ENCODE assay signal across 21 cellular contexts in the genomic region with DNA sequence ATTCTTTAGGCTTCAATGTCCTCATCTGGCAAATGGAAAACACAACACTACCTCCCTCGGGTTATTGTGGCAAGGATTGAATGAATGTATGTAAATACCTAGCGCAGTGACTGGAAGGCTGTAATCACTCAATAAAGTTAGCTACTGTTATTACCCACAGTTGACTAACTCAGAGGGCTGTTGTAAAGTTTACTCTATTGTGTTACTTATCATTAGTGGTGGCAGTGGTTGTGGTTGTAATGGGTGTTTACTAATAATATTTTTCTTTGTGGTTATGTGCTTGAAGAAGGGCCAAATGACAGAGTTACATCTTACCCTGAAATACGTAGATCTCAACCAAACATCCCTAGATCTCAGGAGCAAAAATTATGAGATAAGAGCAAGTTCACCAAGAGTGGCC. TPM values are rescaled to one million over a fixed set of nuclear protein-coding genes. Genes with fewer than 3 reads are reported as not detected.
DNase-seq lines count a peak whose midpoint lies in the region; ATAC-seq and TF ChIP-seq lines count a peak whose summit lies in the region.
"Had no signal": no experiment of that assay in that cellular context is flagged by ENCODE, and none has a peak within 500 bp of the region (broad histone marks: within the 10 kb centered on the region; RNA-seq: fewer than 3 reads in every experiment).

No MANE protein-coding gene starts in this region.

- H3K27me3 Mint-ChIP-seq in stimulated activated naive B cell treated with anti-CD40 and anti-IgM and Interleukin-4, amounts not matched to agents 10 μg/mL and 1 μg/mL and 100 μg/mL, for 72 hours = no peaks in the 10 kb centered on the region
- no peaks in the 10 kb centered on the region for H3K27me3 Mint-ChIP-seq in activated T-helper 2 cell treated with anti-CD3 and anti-CD28 coated beads, Interferon-gamma antibody, Interleukin-2, Interleukin-4, amounts not matched to agents 10 μg/mL and 5 μg/mL and 100 μg/mL, durations not matched to agents 14 hours and 24 hours and 36 hours (ENCODE audit: low read depth)

- no peaks in the 10 kb centered on the region for H4K20me1 ChIP-seq in MM.1S (ENCODE audit: insufficient read depth, low read length)

- no peaks in the 10 kb centered on the region for H3K36me3 ChIP-seq in MM.1S (replicated peaks; ENCODE audit: insufficient read depth, low read length)
- H3K36me3 ChIP-seq: BE2C, right atrium auricular region, thoracic aorta had no signal

- H3K27ac Mint-ChIP-seq in stimulated activated naive B cell treated with anti-CD40 and anti-IgM and Interleukin-4, amounts not matched to agents 10 μg/mL and 1 μg/mL and 100 μg/mL, for 72 hours = peak overlapping the region; percentile 25
- H3K27ac Mint-ChIP-seq in activated T-helper 2 cell treated with anti-CD3 and anti-CD28 coated beads, Interferon-gamma antibody, Interleukin-2, Interleukin-4, amounts not matched to agents 10 μg/mL and 5 μg/mL and 100 μg/mL, durations not matched to agents 14 hours and 24 hours and 36 hours = no peak overlapping the region
- H3K27ac Mint-ChIP-seq: activated CD4-positive, alpha-beta T cell treated with anti-CD3 and anti-CD28 coated beads, Interleukin-2, amount 10 ng/mL, durations not matched to agents 7 days and 5 days had no signal

- TF ChIP-seq CTCF in MM.1S (IDR thresholded peaks at IDR 0.05; ENCODE audit: low read length) (no peak), GM10266 (IDR thresholded peaks at IDR 0.05; ENCODE audit: control insufficient read depth, insufficient read depth, low read depth, missing control alignments) (no peak)

- ATAC-seq in GM19328 (IDR thresholded peaks at IDR 0.05; ENCODE audit: unreplicated experiment) (peak; percentile 20), HG02759 (IDR thresholded peaks at IDR 0.05; ENCODE audit: unreplicated experiment) (peak; percentile 45)
- no peak for ATAC-seq in stimulated activated naive B cell treated with anti-CD40 and anti-IgM and Interleukin-4, amounts not matched to agents 10 μg/mL and 1 μg/mL and 100 μg/mL, for 72 hours (replicated peaks)
- ATAC-seq: left ventricle myocardium superior had no signal

- no peak overlapping the region; the same call in 1 of the 2 replicates for H3K4me3 ChIP-seq in MM.1S (ENCODE audit: low read length)
- H3K4me3 ChIP-seq: right atrium auricular region, thoracic aorta had no signal

- H3K4me2 ChIP-seq in MM.1S (ENCODE audit: low read depth, low read length) = peak overlapping the region; percentile 46; the same call in 1 of the 2 replicates

- H3K4me1 ChIP-seq in MM.1S (ENCODE audit: low read length) = peaks cover 17% of the 10 kb centered on the region
- H3K4me1 ChIP-seq: BE2C had no signal

- H3K9me3 Mint-ChIP-seq in stimulated activated naive B cell treated with anti-CD40 and anti-IgM and Interleukin-4, amounts not matched to agents 10 μg/mL and 1 μg/mL and 100 μg/mL, for 72 hours = peaks cover 0 to 4% of the 10 kb centered on the region in 2 donors
- no peaks in the 10 kb centered on the region for H3K9me3 Mint-ChIP-seq in activated T-helper 2 cell treated with anti-CD3 and anti-CD28 coated beads, Interferon-gamma antibody, Interleukin-2, Interleukin-4, amounts not matched to agents 10 μg/mL and 5 μg/mL and 100 μg/mL, durations not matched to agents 14 hours and 24 hours and 36 hours
- H3K9me3 Mint-ChIP-seq: activated CD4-positive, alpha-beta T cell treated with anti-CD3 and anti-CD28 coated beads, Interleukin-2, amount 10 ng/mL, durations not matched to agents 7 days and 5 days had no signal

- intact Hi-C loops in activated T-helper 2 cell treated with anti-CD3 and anti-CD28 coated beads, Interferon-gamma antibody, Interleukin-2, Interleukin-4, amounts not matched to agents 10 μg/mL and 5 μg/mL and 100 μg/mL, durations not matched to agents 14 hours and 24 hours and 36 hours (cut with micrococcal nuclease) = no loop called here

- no peaks in the 10 kb centered on the region for H3K9me3 ChIP-seq in MM.1S (replicated peaks; ENCODE audit: insufficient read depth, low read length)
- H3K9me3 ChIP-seq: BE2C, right atrium auricular region, thoracic aorta had no signal

- H3K36me3 Mint-ChIP-seq in stimulated activated naive B cell treated with anti-CD40 and anti-IgM and Interleukin-4, amounts not matched to agents 10 μg/mL and 1 μg/mL and 100 μg/mL, for 72 hours = peaks cover 3 to 6% of the 10 kb centered on the region in 2 donors
- H3K36me3 Mint-ChIP-seq in activated T-helper 2 cell treated with anti-CD3 and anti-CD28 coated beads, Interferon-gamma antibody, Interleukin-2, Interleukin-4, amounts not matched to agents 10 μg/mL and 5 μg/mL and 100 μg/mL, durations not matched to agents 14 hours and 24 hours and 36 hours (ENCODE audit: low read depth) = no peaks in the 10 kb centered on the region

- H3K27ac ChIP-seq in MM.1S (ENCODE audit: low read length) = peak overlapping the region; percentile 66; the same call in 1 of the 2 replicates
- H3K27ac ChIP-seq: right atrium auricular region, thoracic aorta had no signal

- peaks cover 7% of the 10 kb centered on the region for H3F3A ChIP-seq in MM.1S (ENCODE audit: insufficient read depth, low read length)

- H3K79me2 ChIP-seq in MM.1S (ENCODE audit: low read length) = no peaks in the 10 kb centered on the region

- H3K9me2 ChIP-seq in MM.1S (replicated peaks; ENCODE audit: insufficient read depth, low read length) = no peaks in the 10 kb centered on the region

- DNase-seq in MM.1S (no peak), activated gamma-delta T cell (lab: John Stamatoyannopoulos, UW) (no peak), GM10266 (ENCODE audit: extremely low spot score) (no peak)
- no peak for DNase-seq in stimulated activated naive B cell treated with anti-CD40 and anti-IgM and Interleukin-4, amounts not matched to agents 10 μg/mL and 1 μg/mL and 100 μg/mL, for 72 hours
- DNase-seq in activated T-helper 2 cell treated with anti-CD3 and anti-CD28 coated beads, Interferon-gamma antibody, Interleukin-2, Interleukin-4, amounts not matched to agents 10 μg/mL and 5 μg/mL and 100 μg/mL, durations not matched to agents 14 hours and 24 hours and 36 hours (ENCODE audit: low spot score) = no peak
- DNase-seq: activated CD4-positive, alpha-beta T cell treated with anti-CD3 and anti-CD28 coated beads, Interleukin-2, amount 10 ng/mL, durations not matched to agents 7 days and 5 days; activated CD8-positive, alpha-beta memory T cell treated with anti-CD3 and anti-CD28 coated beads, Interleukin-2, amount 50 U/mL, for 4 hours; activated naive CD4-positive, alpha-beta T cell; anterior cingulate cortex; BE2C; cerebellar nuclear complex; effector memory CD4-positive, alpha-beta T cell; head of caudate nucleus; left ventricle myocardium superior; NCI-H146; SW 1271 had no signal

- 0 out of 2 replicates have a peak overlapping the region, but pooled peaks have one; percentile 14 for H2AFZ ChIP-seq in MM.1S (ENCODE audit: low read length)

- H3K4me3 Mint-ChIP-seq in stimulated activated naive B cell treated with anti-CD40 and anti-IgM and Interleukin-4, amounts not matched to agents 10 μg/mL and 1 μg/mL and 100 μg/mL, for 72 hours = no peak overlapping the region
- H3K4me3 Mint-ChIP-seq in activated T-helper 2 cell treated with anti-CD3 and anti-CD28 coated beads, Interferon-gamma antibody, Interleukin-2, Interleukin-4, amounts not matched to agents 10 μg/mL and 5 μg/mL and 100 μg/mL, durations not matched to agents 14 hours and 24 hours and 36 hours (ENCODE audit: low read depth) = no peak overlapping the region
- H3K4me3 Mint-ChIP-seq: activated CD4-positive, alpha-beta T cell treated with anti-CD3 and anti-CD28 coated beads, Interleukin-2, amount 10 ng/mL, durations not matched to agents 7 days and 5 days had no signal

- H3K4me1 Mint-ChIP-seq in stimulated activated naive B cell treated with anti-CD40 and anti-IgM and Interleukin-4, amounts not matched to agents 10 μg/mL and 1 μg/mL and 100 μg/mL, for 72 hours = peaks cover 30 to 48% of the 10 kb centered on the region in 2 donors
- H3K4me1 Mint-ChIP-seq in activated T-helper 2 cell treated with anti-CD3 and anti-CD28 coated beads, Interferon-gamma antibody, Interleukin-2, Interleukin-4, amounts not matched to agents 10 μg/mL and 5 μg/mL and 100 μg/mL, durations not matched to agents 14 hours and 24 hours and 36 hours (ENCODE audit: low read depth) = no peaks in the 10 kb centered on the region
- H3K4me1 Mint-ChIP-seq: activated CD4-positive, alpha-beta T cell treated with anti-CD3 and anti-CD28 coated beads, Interleukin-2, amount 10 ng/mL, durations not matched to agents 7 days and 5 days had no signal

- H3K9ac ChIP-seq in MM.1S (ENCODE audit: low read length) = peak overlapping the region; percentile 6; the same call in 1 of the 2 replicates

- no peaks in the 10 kb centered on the region for H3K27me3 ChIP-seq in MM.1S (replicated peaks; ENCODE audit: insufficient read depth, low read length)
- H3K27me3 ChIP-seq: BE2C, right atrium auricular region had no signal

RNA-seq across cellular contexts. Expression of a gene that starts 42.0 kb away (rescaled TPM):
- total RNA-seq in activated T-helper 2 cell treated with anti-CD3 and anti-CD28 coated beads, Interferon-gamma antibody, Interleukin-2, Interleukin-4, amounts not matched to agents 10 μg/mL and 5 μg/mL and 100 μg/mL, durations not matched to agents 14 hours and 24 hours and 36 hours = 1.1 and 1.2 TPM in 2 replicates

RNA-seq across cellular contexts. Expression of a gene that starts 55.6 kb away (rescaled TPM):
- 9.1 and 10.0 TPM in 2 replicates for total RNA-seq in activated T-helper 2 cell treated with anti-CD3 and anti-CD28 coated beads, Interferon-gamma antibody, Interleukin-2, Interleukin-4, amounts not matched to agents 10 μg/mL and 5 μg/mL and 100 μg/mL, durations not matched to agents 14 hours and 24 hours and 36 hours
- total RNA-seq: G401 had no signal

Comparison
In these comparisons a context has a peak if more than half of its experiments do, and no peak if none do; other contexts are left out.
1. ATAC-seq: peak in GM19328 (single experiment) and HG02759 (single experiment); none in stimulated activated naive B cell treated with anti-CD40 and anti-IgM and Interleukin-4, amounts not matched to agents 10 μg/mL and 1 μg/mL and 100 μg/mL, for 72 hours (0 of 2).